ENCODE assay signal across 11 cellular contexts in genomic region chr9:83754383-83754977, GRCh38. TPM values are rescaled to one million over a fixed set of nuclear protein-coding genes. Genes with fewer than 3 reads are reported as not detected.
A peak's percentile ranks its signal among the peaks of the same experiment; 100 is the strongest.
DNase-seq lines count a peak whose midpoint lies in the region; ATAC-seq and TF ChIP-seq lines count a peak whose summit lies in the region.
"Had no signal": no experiment of that assay in that cellular context is flagged by ENCODE, and none has a peak within 500 bp of the region (broad histone marks: within the 10 kb centered on the region; RNA-seq: fewer than 3 reads in every experiment).

No MANE protein-coding gene starts in this region.

- H3K36me3 Mint-ChIP-seq in memory B cell = peaks cover 10% of the 10 kb centered on the region

- no peak overlapping the region for H3K4me3 Mint-ChIP-seq in memory B cell
- H3K4me3 Mint-ChIP-seq: dendritic cell treated with granulocyte-macrophage colony-stimulating factor and Interleukin-4, amounts not matched to agents 40 ng/mL and 50 ng/mL, for 4 days; T-helper 1 cell treated with Interleukin-12 subunit alpha and Interleukin-12 subunit beta and Interleukin-4 antibody, amounts not matched to agents 30 μg/mL and 1 μg/mL, for 36 hours had no signal

- DNase-seq in memory B cell (ENCODE audit: low spot score in 2 of 2) (no peak), coronary artery (ENCODE audit: low spot score) (no peak), head of caudate nucleus (no peak), lower leg skin (ENCODE audit: low spot score in 2 of 2) (no peak), NCI-H524 (lab: John Stamatoyannopoulos, UW) (no peak)
- DNase-seq: foreskin melanocyte had no signal

- no peaks in the 10 kb centered on the region for H3K27me3 Mint-ChIP-seq in memory B cell
- H3K27me3 Mint-ChIP-seq: dendritic cell treated with granulocyte-macrophage colony-stimulating factor and Interleukin-4, amounts not matched to agents 40 ng/mL and 50 ng/mL, for 4 days had no signal

- H3K9me3 Mint-ChIP-seq in memory B cell = no peaks in the 10 kb centered on the region
- H3K9me3 Mint-ChIP-seq: dendritic cell treated with granulocyte-macrophage colony-stimulating factor and Interleukin-4, amounts not matched to agents 40 ng/mL and 50 ng/mL, for 4 days; T-helper 1 cell treated with Interleukin-12 subunit alpha and Interleukin-12 subunit beta and Interleukin-4 antibody, amounts not matched to agents 30 μg/mL and 1 μg/mL, for 36 hours had no signal

- H3K4me3 ChIP-seq in coronary artery = no peak overlapping the region
- H3K4me3 ChIP-seq in lower leg skin (ENCODE audit: low read depth, poor library complexity, severe bottlenecking) = no peak overlapping the region

- no peak for TF ChIP-seq POLR2A in lower leg skin (IDR thresholded peaks at IDR 0.05)

- no peak overlapping the region for H3K27ac ChIP-seq in coronary artery

- ATAC-seq in GM19043 (IDR thresholded peaks at IDR 0.05; ENCODE audit: low read depth, unreplicated experiment) (peak; percentile 90), HG02588 (IDR thresholded peaks at IDR 0.05; ENCODE audit: unreplicated experiment) (peak; percentile 69), HG03354 (IDR thresholded peaks at IDR 0.05; ENCODE audit: poor library complexity, severe bottlenecking, unreplicated experiment) (peak; percentile 76), memory B cell (ENCODE audit: low read depth) (peak; percentile 79)

- no peak overlapping the region for H3K27ac Mint-ChIP-seq in memory B cell
- H3K27ac Mint-ChIP-seq: dendritic cell treated with granulocyte-macrophage colony-stimulating factor and Interleukin-4, amounts not matched to agents 40 ng/mL and 50 ng/mL, for 4 days; T-helper 1 cell treated with Interleukin-12 subunit alpha and Interleukin-12 subunit beta and Interleukin-4 antibody, amounts not matched to agents 30 μg/mL and 1 μg/mL, for 36 hours had no signal

- intact Hi-C loops in head of caudate nucleus (cut with DNase I) = no loop called here
- intact Hi-C loops in lower leg skin (cut with DNase I; ENCODE audit: low total_unique reads) = no loop called here

- no peak for TF ChIP-seq CTCF in coronary artery (IDR thresholded peaks at IDR 0.05)
- no peak for TF ChIP-seq CTCF in lower leg skin (IDR thresholded peaks at IDR 0.05)

- peaks cover 4% of the 10 kb centered on the region for H3K4me1 Mint-ChIP-seq in memory B cell

RNA-seq across cellular contexts. Expression of gene UBQLN1, which starts 46.7 kb away (rescaled TPM):
- total RNA-seq in lower leg skin = 100 to 1,000 TPM in 2 of 4 donors, 10 to 100 TPM in 2; 92.7 to 120 (median 101) TPM
